16 cellular contexts compared by ENCODE assay signal in the genomic region with DNA sequence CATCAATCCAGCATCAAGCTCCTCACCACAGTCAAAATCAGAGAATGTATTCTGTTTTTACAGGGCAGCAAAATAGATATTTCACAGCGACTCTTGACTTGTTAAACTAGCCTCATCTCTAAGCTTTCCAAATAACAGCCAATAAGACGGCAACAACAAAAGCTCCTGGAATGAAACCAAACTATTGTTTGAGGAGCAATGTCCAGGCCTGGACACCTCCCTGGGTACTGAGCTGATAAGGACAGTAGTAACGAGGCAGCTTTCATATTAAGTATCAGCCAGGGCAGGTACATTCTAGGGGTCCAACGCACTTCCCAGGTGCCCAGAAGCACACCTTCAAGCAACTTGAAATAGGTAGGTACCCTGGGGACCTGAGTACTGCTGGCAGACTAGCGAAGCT.
DNase-seq lines count a peak whose midpoint lies in the region; ATAC-seq, FAIRE-seq and TF ChIP-seq lines count a peak whose summit lies in the region.
"Had no signal": no experiment of that assay in that cellular context is flagged by ENCODE, and none has a peak within 500 bp of the region (broad histone marks: within the 10 kb centered on the region; RNA-seq: fewer than 3 reads in every experiment).

No MANE protein-coding gene starts in this region.

- CTCF ChIA-PET in HepG2 (lab: Yijun Ruan, JAX; ENCODE audit: low intra/inter-chr PET ratio, low total read pairs) = no interaction called here

- H3K4me1 Mint-ChIP-seq in osteocyte (ENCODE audit: unreplicated experiment) = peaks cover 29% of the 10 kb centered on the region
- H3K4me1 Mint-ChIP-seq: CD4-positive, CD25-positive, alpha-beta regulatory T cell had no signal

- no peaks in the 10 kb centered on the region for H3K9me3 Mint-ChIP-seq in osteocyte (ENCODE audit: unreplicated experiment)
- H3K9me3 Mint-ChIP-seq: HFFc6 had no signal

- no peaks in the 10 kb centered on the region for H3K27me3 ChIP-seq in HepG2 (ENCODE audit: control insufficient read depth in 1 of 2, insufficient read depth in 2 of 2, low read length in 2 of 2)
- H3K27me3 ChIP-seq: BLaER1 treated with 17β-estradiol and CSF1 and Interleukin-3, amounts not matched to agents 10 nM and 100 nM had no signal

- no peak overlapping the region for H3K9ac ChIP-seq in HepG2 (ENCODE audit: insufficient read depth, low read depth, low read length)
- H3K9ac ChIP-seq: BLaER1 treated with 17β-estradiol and CSF1 and Interleukin-3, amounts not matched to agents 10 nM and 100 nM had no signal

- H3K4me3 ChIP-seq in coronary artery = no peak overlapping the region
- no peak overlapping the region for H3K4me3 ChIP-seq in HepG2 (replicated peaks in 1 of 3; ENCODE audit: insufficient read depth in 1 of 3, low read depth in 2 of 3, low read length in 3 of 3)
- H3K4me3 ChIP-seq: BLaER1 treated with 17β-estradiol and CSF1 and Interleukin-3, amounts not matched to agents 10 nM and 100 nM had no signal

- WGBS in HepG2 (ENCODE audit: low lambda C conversion rate) = 5% methylated on average over 5 of the region's 5 CpGs

- no peak for TF ChIP-seq RAD21 in HepG2 (CRISPR knock-in tag; IDR thresholded peaks at IDR 0.05)

- H3K36me3 Mint-ChIP-seq in osteocyte (ENCODE audit: unreplicated experiment) = no peaks in the 10 kb centered on the region
- H3K36me3 Mint-ChIP-seq: CD4-positive, CD25-positive, alpha-beta regulatory T cell had no signal

- TF ChIP-seq POLR2A in HepG2 (IDR thresholded peaks at IDR 0.05; ENCODE audit: insufficient read depth in 1 of 2, low read depth in 2 of 2, low read length in 2 of 2) = no peak

- no peak overlapping the region for H3K4me3 Mint-ChIP-seq in osteocyte (ENCODE audit: unreplicated experiment)
- H3K4me3 Mint-ChIP-seq: CD4-positive, CD25-positive, alpha-beta regulatory T cell; HFFc6 had no signal

- no peaks in the 10 kb centered on the region for H3K79me2 ChIP-seq in HepG2 (ENCODE audit: insufficient read depth, low read length)

- ATAC-seq in HepG2 (peak; percentile 96), HG02938 (IDR thresholded peaks at IDR 0.05; ENCODE audit: unreplicated experiment) (no peak), HG02981 (IDR thresholded peaks at IDR 0.05; ENCODE audit: unreplicated experiment) (no peak)

- no peaks in the 10 kb centered on the region for H3K36me3 ChIP-seq in HepG2 (replicated peaks in 1 of 2; ENCODE audit: control insufficient read depth in 1 of 2, insufficient read depth in 2 of 2, low read length in 2 of 2)
- H3K36me3 ChIP-seq: BLaER1 treated with 17β-estradiol and CSF1 and Interleukin-3, amounts not matched to agents 10 nM and 100 nM had no signal

- TF ChIP-seq EP300 in HepG2 (IDR thresholded peaks at IDR 0.05; ENCODE audit: low read depth in 2 of 2, low read length in 2 of 2) = peak in 1 of 2 experiments; percentile 31; a peak in 1 of 4 replicates
- TF ChIP-seq EP300 in HepG2 (CRISPR knock-in tag; IDR thresholded peaks at IDR 0.05; ENCODE audit: borderline replicate concordance) = no peak

- peak overlapping the region; percentile 25 for H3K4me2 ChIP-seq in HepG2 (ENCODE audit: low read depth, low read length)
- H3K4me2 ChIP-seq: BLaER1 treated with 17β-estradiol and CSF1 and Interleukin-3, amounts not matched to agents 10 nM and 100 nM had no signal

- intact Hi-C loops in HepG2 (cut with micrococcal nuclease; ENCODE audit: unreplicated experiment) = loop anchor here (1.0 kb wide), 1 partner anchor 19 kb away; no protein-coding TSS in a partner anchor

- no peak overlapping the region for H2AFZ ChIP-seq in HepG2 (ENCODE audit: low read length)

- H3K9me3 ChIP-seq in HepG2 (ENCODE audit: low read length) = no peaks in the 10 kb centered on the region

- DNase-seq in HT-29 (ENCODE audit: low spot score) (peak; percentile 32), coronary artery (ENCODE audit: low spot score) (peak; percentile 26), HepG2 (ENCODE audit: low spot score) (peak; percentile 66), osteocyte (ENCODE audit: extremely low spot score, unreplicated experiment) (peak; percentile 49), cerebellum (ENCODE audit: low spot score) (no peak), NCI-H2171 (lab: John Stamatoyannopoulos, UW) (no peak)
- DNase-seq: ACHN; CD4-positive, CD25-positive, alpha-beta regulatory T cell; DMS53; GF-D8; HCEC 1CT; HFFc6 had no signal

- peaks cover 37% of the 10 kb centered on the region for H3K4me1 ChIP-seq in HepG2 (ENCODE audit: insufficient read depth, low read length)

- peak; percentile 39 for FAIRE-seq in HepG2 (lab: Jason Lieb, UNC)
- FAIRE-seq: GM19239 had no signal

- H4K20me1 ChIP-seq in HepG2 (ENCODE audit: insufficient read depth, low read length) = no peaks in the 10 kb centered on the region
- H4K20me1 ChIP-seq: BLaER1 treated with 17β-estradiol and CSF1 and Interleukin-3, amounts not matched to agents 10 nM and 100 nM had no signal

- in situ Hi-C loops in HepG2 (cut with HindIII; ENCODE audit: extremely low pct_ligation_motif_present, low pct_unique_long_range_greater_than_20kb) = no loop called here

- TF ChIP-seq CTCF in coronary artery (IDR thresholded peaks at IDR 0.05) = no peak
- TF ChIP-seq CTCF in HepG2 (CRISPR knock-in tag; IDR thresholded peaks at IDR 0.05) = no peak
- TF ChIP-seq CTCF in osteocyte (IDR thresholded peaks at IDR 0.05) = no peak

- BruUV-seq in HepG2 (replicated peaks; lab: Mats Ljungman, UMichigan) = no TSS peak

- H3K27me3 Mint-ChIP-seq in osteocyte (ENCODE audit: unreplicated experiment) = no peaks in the 10 kb centered on the region

- POLR2A ChIA-PET in HepG2 (lab: Yijun Ruan, JAX) = interaction anchor here (0.8 to 2.2 kb wide), 4 partner anchors 15 to 260 kb away, joined by 3 to 11 read pairs (median 4); a partner anchor contains a TSS

- H3K27ac Mint-ChIP-seq in osteocyte (ENCODE audit: unreplicated experiment) = no peak overlapping the region
- H3K27ac Mint-ChIP-seq: CD4-positive, CD25-positive, alpha-beta regulatory T cell; HFFc6 had no signal

- H3K27ac ChIP-seq in coronary artery (no peak overlapping the region), HepG2 (ENCODE audit: extremely low read length, insufficient read depth, low read length) (no peak overlapping the region)
- H3K27ac ChIP-seq: BLaER1 treated with 17β-estradiol and CSF1 and Interleukin-3, amounts not matched to agents 10 nM and 100 nM had no signal

TF ChIP-seq in HepG2, 621 proteins besides CTCF, POLR2A, EP300 and RAD21 (continues in another document):
- no peak for TF ChIP-seq SOX6 (IDR thresholded peaks at IDR 0.05)
- peak; percentile 86 for TF ChIP-seq SOX6 (CRISPR knock-in tag; IDR thresholded peaks at IDR 0.05)
- no peak for TF ChIP-seq SNAI1 (CRISPR knock-in tag; IDR thresholded peaks at IDR 0.05; ENCODE audit: borderline replicate concordance)
- no peak for TF ChIP-seq ZFX (CRISPR knock-in tag; IDR thresholded peaks at IDR 0.05; ENCODE audit: low read depth)
- TF ChIP-seq, protein P1, sequence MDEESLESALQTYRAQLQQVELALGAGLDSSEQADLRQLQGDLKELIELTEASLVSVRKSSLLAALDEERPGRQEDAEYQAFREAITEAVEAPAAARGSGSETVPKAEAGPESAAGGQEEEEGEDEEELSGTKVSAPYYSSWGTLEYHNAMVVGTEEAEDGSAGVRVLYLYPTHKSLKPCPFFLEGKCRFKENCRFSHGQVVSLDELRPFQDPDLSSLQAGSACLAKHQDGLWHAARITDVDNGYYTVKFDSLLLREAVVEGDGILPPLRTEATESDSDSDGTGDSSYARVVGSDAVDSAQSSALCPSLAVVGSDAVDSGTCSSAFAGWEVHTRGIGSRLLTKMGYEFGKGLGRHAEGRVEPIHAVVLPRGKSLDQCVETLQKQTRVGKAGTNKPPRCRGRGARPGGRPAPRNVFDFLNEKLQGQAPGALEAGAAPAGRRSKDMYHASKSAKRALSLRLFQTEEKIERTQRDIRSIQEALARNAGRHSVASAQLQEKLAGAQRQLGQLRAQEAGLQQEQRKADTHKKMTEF (CRISPR knock-in tag; IDR thresholded peaks at IDR 0.05) = peak; percentile 31; the same call in 1 of the 2 replicates
- TF ChIP-seq, protein P2, sequence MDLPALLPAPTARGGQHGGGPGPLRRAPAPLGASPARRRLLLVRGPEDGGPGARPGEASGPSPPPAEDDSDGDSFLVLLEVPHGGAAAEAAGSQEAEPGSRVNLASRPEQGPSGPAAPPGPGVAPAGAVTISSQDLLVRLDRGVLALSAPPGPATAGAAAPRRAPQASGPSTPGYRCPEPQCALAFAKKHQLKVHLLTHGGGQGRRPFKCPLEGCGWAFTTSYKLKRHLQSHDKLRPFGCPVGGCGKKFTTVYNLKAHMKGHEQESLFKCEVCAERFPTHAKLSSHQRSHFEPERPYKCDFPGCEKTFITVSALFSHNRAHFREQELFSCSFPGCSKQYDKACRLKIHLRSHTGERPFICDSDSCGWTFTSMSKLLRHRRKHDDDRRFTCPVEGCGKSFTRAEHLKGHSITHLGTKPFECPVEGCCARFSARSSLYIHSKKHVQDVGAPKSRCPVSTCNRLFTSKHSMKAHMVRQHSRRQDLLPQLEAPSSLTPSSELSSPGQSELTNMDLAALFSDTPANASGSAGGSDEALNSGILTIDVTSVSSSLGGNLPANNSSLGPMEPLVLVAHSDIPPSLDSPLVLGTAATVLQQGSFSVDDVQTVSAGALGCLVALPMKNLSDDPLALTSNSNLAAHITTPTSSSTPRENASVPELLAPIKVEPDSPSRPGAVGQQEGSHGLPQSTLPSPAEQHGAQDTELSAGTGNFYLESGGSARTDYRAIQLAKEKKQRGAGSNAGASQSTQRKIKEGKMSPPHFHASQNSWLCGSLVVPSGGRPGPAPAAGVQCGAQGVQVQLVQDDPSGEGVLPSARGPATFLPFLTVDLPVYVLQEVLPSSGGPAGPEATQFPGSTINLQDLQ (CRISPR knock-in tag; IDR thresholded peaks at IDR 0.05) = no peak
- TF ChIP-seq ZNF432 (CRISPR knock-in tag; IDR thresholded peaks at IDR 0.05; ENCODE audit: borderline replicate concordance) = no peak
- no peak for TF ChIP-seq RFX1 (IDR thresholded peaks at IDR 0.05)
- TF ChIP-seq, protein P3, sequence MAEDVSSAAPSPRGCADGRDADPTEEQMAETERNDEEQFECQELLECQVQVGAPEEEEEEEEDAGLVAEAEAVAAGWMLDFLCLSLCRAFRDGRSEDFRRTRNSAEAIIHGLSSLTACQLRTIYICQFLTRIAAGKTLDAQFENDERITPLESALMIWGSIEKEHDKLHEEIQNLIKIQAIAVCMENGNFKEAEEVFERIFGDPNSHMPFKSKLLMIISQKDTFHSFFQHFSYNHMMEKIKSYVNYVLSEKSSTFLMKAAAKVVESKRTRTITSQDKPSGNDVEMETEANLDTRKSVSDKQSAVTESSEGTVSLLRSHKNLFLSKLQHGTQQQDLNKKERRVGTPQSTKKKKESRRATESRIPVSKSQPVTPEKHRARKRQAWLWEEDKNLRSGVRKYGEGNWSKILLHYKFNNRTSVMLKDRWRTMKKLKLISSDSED (CRISPR knock-in tag; IDR thresholded peaks at IDR 0.05) = no peak
- TF ChIP-seq ZNF496 (CRISPR knock-in tag; IDR thresholded peaks at IDR 0.05; ENCODE audit: insufficient replicate concordance) = no peak
- peak; percentile 69 for TF ChIP-seq HNF4A (CRISPR knock-in tag; IDR thresholded peaks at IDR 0.05)
- no peak for TF ChIP-seq ZNF264 (CRISPR knock-in tag; IDR thresholded peaks at IDR 0.05)
- TF ChIP-seq NKX3-1 (CRISPR knock-in tag; IDR thresholded peaks at IDR 0.05) = no peak

Comparison
In these comparisons a context has a peak if more than half of its experiments do, and no peak if none do; other contexts are left out.
1. DNase-seq: peak in HT-29 (single experiment), coronary artery (single experiment), HepG2 (single experiment) and osteocyte (single experiment); none in cerebellum (single experiment) and NCI-H2171 (single experiment).